In the genomic region with DNA sequence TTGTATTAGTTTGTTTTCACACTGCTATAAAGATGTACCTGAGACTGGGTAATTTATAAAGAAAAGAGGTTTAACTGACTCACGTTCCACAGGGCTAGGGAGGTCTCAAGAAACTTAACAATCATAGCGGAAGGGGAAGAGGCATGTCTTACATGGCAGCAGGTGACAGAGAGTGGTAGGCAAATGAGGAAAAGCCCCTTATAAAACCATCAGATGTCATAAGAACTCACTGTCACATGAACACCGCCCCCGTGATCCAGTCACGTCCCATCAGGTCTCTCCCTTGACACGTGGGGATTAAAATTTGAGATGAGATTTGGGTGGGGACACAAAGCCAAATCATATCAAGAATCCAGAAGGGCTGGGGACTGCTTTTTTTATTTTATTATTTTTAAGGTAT, we compare ENCODE assay signal across 30 cellular contexts.
"Had no signal": no experiment of that assay in that cellular context is flagged by ENCODE, and none has a peak within 500 bp of the region (broad histone marks: within the 10 kb centered on the region; RNA-seq: fewer than 3 reads in every experiment).

No MANE protein-coding gene starts in this region.

- H3K9me3 Mint-ChIP-seq: activated CD4-positive, alpha-beta memory T cell treated with anti-CD3 and anti-CD28 coated beads, Interleukin-2, amount 10 ng/mL, durations not matched to agents 7 days and 5 days; activated CD4-positive, alpha-beta T cell treated with anti-CD3 and anti-CD28 coated beads, Interleukin-2, amount 10 ng/mL, durations not matched to agents 7 days and 5 days; activated naive CD4-positive, alpha-beta T cell treated with anti-CD3 and anti-CD28 coated beads, Interleukin-2, amount 10 ng/mL, durations not matched to agents 7 days and 5 days; activated naive CD4-positive, alpha-beta T cell treated with anti-CD3 and anti-CD28 coated beads, Interleukin-2, amount 50 U/mL, for 72 hours; activated naive CD8-positive, alpha-beta T cell treated with anti-CD3 and anti-CD28 coated beads, Interleukin-2, amount 10 ng/mL, durations not matched to agents 7 days and 5 days; activated T-cell treated with anti-CD3 and anti-CD28 coated beads, Interleukin-2, amount 50 U/mL, for 24 hours; activated T-cell treated with anti-CD3 and anti-CD28 coated beads, Interleukin-2, amount 50 U/mL, for 72 hours; effector memory CD8-positive, alpha-beta T cell; T-helper 2 cell treated with Interferon-gamma antibody and Interleukin-4, amounts not matched to agents 5 μg/mL and 100 μg/mL, for 36 hours had no signal

- DNase-seq: activated CD4-positive, alpha-beta memory T cell treated with anti-CD3 and anti-CD28 coated beads, Interleukin-2, amount 10 ng/mL, durations not matched to agents 7 days and 5 days; activated CD4-positive, alpha-beta T cell treated with anti-CD3 and anti-CD28 coated beads for 1 hour; activated CD4-positive, alpha-beta T cell treated with anti-CD3 and anti-CD28 coated beads for 4 hours; activated CD4-positive, alpha-beta T cell treated with anti-CD3 and anti-CD28 coated beads, Interleukin-2, amount 10 ng/mL, durations not matched to agents 7 days and 5 days; activated CD4-positive, alpha-beta T cell treated with anti-CD3 and anti-CD28 coated beads, Interleukin-2, amount 50 U/mL, for 4 hours; activated CD8-positive, alpha-beta memory T cell treated with anti-CD3 and anti-CD28 coated beads, Interleukin-2, amount 50 U/mL, for 48 hours; activated gamma-delta T cell; activated naive CD4-positive, alpha-beta T cell; activated naive CD4-positive, alpha-beta T cell treated with anti-CD3 and anti-CD28 coated beads, Interleukin-2, amount 10 ng/mL, durations not matched to agents 7 days and 5 days; activated naive CD8-positive, alpha-beta T cell treated with anti-CD3 and anti-CD28 coated beads, Interleukin-2, amount 10 ng/mL, durations not matched to agents 7 days and 5 days; activated T-cell treated with anti-CD3 and anti-CD28 coated beads for 4 hours; activated T-cell treated with anti-CD3 and anti-CD28 coated beads, Interleukin-2, amount 50 U/mL, for 24 hours; activated T-cell treated with anti-CD3 and anti-CD28 coated beads, Interleukin-2, amount 50 U/mL, for 72 hours; brain microvascular endothelial cell; caudate nucleus; cortex of kidney; dermis blood vessel endothelial cell; effector CD4-positive, alpha-beta T cell; effector memory CD8-positive, alpha-beta T cell; erythroblast; foreskin keratinocyte; gastrocnemius medialis; glutamatergic neuron; T-helper 1 cell; T-helper 17 cell; T1000 had no signal

- H3K27ac ChIP-seq: ascending aorta, brain microvascular endothelial cell, esophagus muscularis mucosa, foreskin keratinocyte, gastrocnemius medialis had no signal

- H3K4me1 Mint-ChIP-seq: activated CD4-positive, alpha-beta memory T cell treated with anti-CD3 and anti-CD28 coated beads, Interleukin-2, amount 10 ng/mL, durations not matched to agents 7 days and 5 days; activated CD4-positive, alpha-beta T cell treated with anti-CD3 and anti-CD28 coated beads, Interleukin-2, amount 10 ng/mL, durations not matched to agents 7 days and 5 days; activated naive CD4-positive, alpha-beta T cell treated with anti-CD3 and anti-CD28 coated beads, Interleukin-2, amount 10 ng/mL, durations not matched to agents 7 days and 5 days; activated naive CD8-positive, alpha-beta T cell treated with anti-CD3 and anti-CD28 coated beads, Interleukin-2, amount 10 ng/mL, durations not matched to agents 7 days and 5 days had no signal

- H3K27ac Mint-ChIP-seq: activated CD4-positive, alpha-beta memory T cell treated with anti-CD3 and anti-CD28 coated beads, Interleukin-2, amount 10 ng/mL, durations not matched to agents 7 days and 5 days; activated CD4-positive, alpha-beta T cell treated with anti-CD3 and anti-CD28 coated beads, Interleukin-2, amount 10 ng/mL, durations not matched to agents 7 days and 5 days; activated naive CD4-positive, alpha-beta T cell treated with anti-CD3 and anti-CD28 coated beads, Interleukin-2, amount 10 ng/mL, durations not matched to agents 7 days and 5 days; activated naive CD4-positive, alpha-beta T cell treated with anti-CD3 and anti-CD28 coated beads, Interleukin-2, amount 50 U/mL, for 72 hours; activated naive CD8-positive, alpha-beta T cell treated with anti-CD3 and anti-CD28 coated beads, Interleukin-2, amount 10 ng/mL, durations not matched to agents 7 days and 5 days; activated T-cell treated with anti-CD3 and anti-CD28 coated beads, Interleukin-2, amount 50 U/mL, for 24 hours; activated T-cell treated with anti-CD3 and anti-CD28 coated beads, Interleukin-2, amount 50 U/mL, for 72 hours; effector memory CD8-positive, alpha-beta T cell; T-helper 17 cell; T-helper 2 cell treated with Interferon-gamma antibody and Interleukin-4, amounts not matched to agents 5 μg/mL and 100 μg/mL, for 36 hours had no signal

- H3K27me3 Mint-ChIP-seq: activated CD4-positive, alpha-beta T cell treated with anti-CD3 and anti-CD28 coated beads, Interleukin-2, amount 10 ng/mL, durations not matched to agents 7 days and 5 days; activated naive CD4-positive, alpha-beta T cell treated with anti-CD3 and anti-CD28 coated beads, Interleukin-2, amount 10 ng/mL, durations not matched to agents 7 days and 5 days; activated naive CD8-positive, alpha-beta T cell treated with anti-CD3 and anti-CD28 coated beads, Interleukin-2, amount 10 ng/mL, durations not matched to agents 7 days and 5 days had no signal

- H3K36me3 ChIP-seq: ascending aorta, brain microvascular endothelial cell, esophagus muscularis mucosa, gastrocnemius medialis had no signal

- H3K4me1 ChIP-seq: ascending aorta, esophagus muscularis mucosa, foreskin keratinocyte, gastrocnemius medialis had no signal

- H3K4me3 Mint-ChIP-seq: activated CD4-positive, alpha-beta memory T cell treated with anti-CD3 and anti-CD28 coated beads, Interleukin-2, amount 10 ng/mL, durations not matched to agents 7 days and 5 days; activated CD4-positive, alpha-beta T cell treated with anti-CD3 and anti-CD28 coated beads, Interleukin-2, amount 10 ng/mL, durations not matched to agents 7 days and 5 days; activated naive CD4-positive, alpha-beta T cell treated with anti-CD3 and anti-CD28 coated beads, Interleukin-2, amount 10 ng/mL, durations not matched to agents 7 days and 5 days; activated naive CD8-positive, alpha-beta T cell treated with anti-CD3 and anti-CD28 coated beads, Interleukin-2, amount 10 ng/mL, durations not matched to agents 7 days and 5 days; activated T-cell treated with anti-CD3 and anti-CD28 coated beads, Interleukin-2, amount 50 U/mL, for 24 hours; activated T-cell treated with anti-CD3 and anti-CD28 coated beads, Interleukin-2, amount 50 U/mL, for 72 hours; effector memory CD8-positive, alpha-beta T cell; T-helper 17 cell; T-helper 2 cell treated with Interferon-gamma antibody and Interleukin-4, amounts not matched to agents 5 μg/mL and 100 μg/mL, for 36 hours had no signal

- H3K4me3 ChIP-seq: ascending aorta, esophagus muscularis mucosa, gastrocnemius medialis had no signal

- H3K36me3 Mint-ChIP-seq: activated naive CD4-positive, alpha-beta T cell treated with anti-CD3 and anti-CD28 coated beads, Interleukin-2, amount 10 ng/mL, durations not matched to agents 7 days and 5 days; activated naive CD4-positive, alpha-beta T cell treated with anti-CD3 and anti-CD28 coated beads, Interleukin-2, amount 50 U/mL, for 72 hours; activated naive CD8-positive, alpha-beta T cell treated with anti-CD3 and anti-CD28 coated beads, Interleukin-2, amount 10 ng/mL, durations not matched to agents 7 days and 5 days had no signal

- H3K27me3 ChIP-seq: ascending aorta, brain microvascular endothelial cell, foreskin keratinocyte, gastrocnemius medialis had no signal

- ATAC-seq: activated naive CD4-positive, alpha-beta T cell treated with anti-CD3 and anti-CD28 coated beads, Interleukin-2, amount 50 U/mL, for 72 hours; activated T-cell treated with anti-CD3 and anti-CD28 coated beads, Interleukin-2, amount 50 U/mL, for 72 hours; effector memory CD8-positive, alpha-beta T cell; foreskin keratinocyte; gastrocnemius medialis; T-helper 17 cell had no signal

- H3K9me3 ChIP-seq: ascending aorta, esophagus muscularis mucosa, gastrocnemius medialis had no signal
